ENCODE assay signal across 13 cellular contexts in the genomic region with DNA sequence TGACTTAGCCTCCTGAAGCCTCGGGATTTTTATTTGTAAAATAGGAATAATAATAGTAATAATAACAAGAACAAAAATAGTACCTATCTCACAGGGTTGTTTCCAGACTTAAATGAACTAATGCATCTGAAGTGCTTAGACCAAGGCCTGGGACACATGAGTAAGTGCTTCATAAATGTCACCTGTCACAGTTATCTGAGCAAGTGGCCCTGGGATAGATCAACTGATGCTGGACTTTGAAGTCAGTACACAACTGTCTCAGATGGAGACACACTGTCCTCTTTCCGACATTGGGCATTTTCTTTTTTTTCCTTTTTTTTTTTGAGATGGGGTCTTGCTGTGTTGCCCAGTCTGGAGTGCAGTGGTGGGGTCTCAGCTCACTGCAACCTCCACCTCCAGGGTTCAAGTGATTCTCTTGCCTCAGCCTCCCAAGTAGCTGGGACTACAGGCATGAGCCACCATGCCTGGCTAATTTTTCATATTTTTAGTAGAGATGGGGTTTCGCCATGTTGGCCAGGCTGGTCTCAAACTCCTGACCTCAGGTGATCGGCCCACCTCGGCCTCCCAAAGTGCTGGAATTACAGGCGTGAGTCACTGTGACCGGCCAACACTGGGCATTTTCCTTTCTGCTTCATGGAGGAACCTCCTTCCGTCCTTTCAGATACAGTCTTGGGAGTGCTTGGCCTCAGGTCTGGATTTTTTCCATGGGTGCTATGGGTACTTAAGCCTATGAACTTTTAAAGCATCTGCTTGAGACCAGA. TPM values are rescaled to one million over a fixed set of nuclear protein-coding genes. Genes with fewer than 3 reads are reported as not detected.
"Had no signal": no experiment of that assay in that cellular context is flagged by ENCODE, and none has a peak within 500 bp of the region (broad histone marks: within the 10 kb centered on the region; RNA-seq: fewer than 3 reads in every experiment).

No MANE protein-coding gene starts in this region.

RNA-seq across cellular contexts. Expression of a gene that starts 6.7 kb away (rescaled TPM):
- total RNA-seq: ascending aorta had no signal

RNA-seq across cellular contexts. Expression of a gene that starts 7.8 kb away (rescaled TPM):
- total RNA-seq: activated naive CD4-positive, alpha-beta T cell treated with anti-CD3 and anti-CD28 coated beads, Interleukin-2, amount 50 U/mL, for 72 hours; activated T-cell treated with anti-CD3 and anti-CD28 coated beads, Interleukin-2, amount 50 U/mL, for 72 hours; ascending aorta; breast epithelium; cardiac muscle cell; colonic mucosa; dermis microvascular lymphatic vessel endothelial cell; endothelial cell of umbilical vein; esophagus squamous epithelium; foreskin keratinocyte; gastrocnemius medialis; T-helper 17 cell had no signal
- polyA plus RNA-seq: cardiac muscle cell, endothelial cell of umbilical vein, esophagus, foreskin keratinocyte had no signal

RNA-seq across cellular contexts. Expression of a gene that starts 28.1 kb away (rescaled TPM):
- total RNA-seq: activated naive CD4-positive, alpha-beta T cell treated with anti-CD3 and anti-CD28 coated beads, Interleukin-2, amount 50 U/mL, for 72 hours; activated T-cell treated with anti-CD3 and anti-CD28 coated beads, Interleukin-2, amount 50 U/mL, for 72 hours; ascending aorta; breast epithelium; cardiac muscle cell; colonic mucosa; dermis microvascular lymphatic vessel endothelial cell; endothelial cell of umbilical vein; esophagus squamous epithelium; foreskin keratinocyte; gastrocnemius medialis; T-helper 17 cell had no signal
- polyA plus RNA-seq: cardiac muscle cell, endothelial cell of umbilical vein, esophagus, foreskin keratinocyte had no signal
